10 cellular contexts compared by ENCODE assay signal in the genomic region with DNA sequence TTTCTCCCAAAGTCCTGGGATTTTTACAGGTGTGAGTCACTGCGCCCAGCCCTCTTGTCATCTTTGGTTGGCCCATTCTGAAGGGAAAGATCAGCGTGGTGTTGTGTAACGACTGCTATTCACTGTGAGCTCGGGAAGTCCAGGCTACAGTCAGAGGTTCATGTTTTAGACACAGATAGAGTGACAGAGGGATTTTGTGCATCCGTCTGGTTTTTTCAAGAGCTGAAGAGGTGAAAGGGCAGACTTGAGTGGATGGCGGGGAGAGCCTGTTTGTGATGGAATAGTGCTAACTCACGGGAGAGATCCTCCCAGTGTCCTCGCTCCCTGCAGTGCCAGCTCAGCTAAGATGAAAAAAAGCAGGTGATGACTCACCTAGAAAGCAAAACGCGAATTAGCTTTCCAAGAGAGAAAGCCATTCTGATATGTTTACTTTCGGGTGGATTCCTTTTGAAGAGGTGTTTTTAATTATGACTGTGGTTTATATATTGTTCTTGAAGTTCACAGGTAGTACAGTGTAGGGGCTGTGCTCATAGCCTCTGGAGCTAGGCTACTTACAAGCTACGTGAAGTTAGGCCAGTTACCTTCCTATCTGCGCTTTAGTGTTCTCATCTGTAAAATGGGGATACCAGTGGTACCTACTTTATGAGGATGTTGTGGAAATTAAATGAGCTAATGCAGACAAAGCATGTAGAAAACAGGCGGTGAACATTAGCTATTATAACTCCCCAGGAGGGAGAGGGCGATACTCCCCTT.
DNase-seq lines count a peak whose midpoint lies in the region; ATAC-seq and TF ChIP-seq lines count a peak whose summit lies in the region.
"Had no signal": no experiment of that assay in that cellular context is flagged by ENCODE, and none has a peak within 500 bp of the region (broad histone marks: within the 10 kb centered on the region; RNA-seq: fewer than 3 reads in every experiment).

No MANE protein-coding gene starts in this region.

- no peaks in the 10 kb centered on the region for H3K27me3 ChIP-seq in osteoblast (ENCODE audit: insufficient read depth, low read length)

- TF ChIP-seq CTCF in cardiac fibroblast (IDR thresholded peaks at IDR 0.05; ENCODE audit: low read depth, low read length) (no peak), osteoblast (IDR thresholded peaks at IDR 0.05; ENCODE audit: extremely low read depth, low read depth, low read length) (no peak)

- no peaks in the 10 kb centered on the region for H3K79me2 ChIP-seq in osteoblast (ENCODE audit: insufficient read depth, low read length)

- H3K36me3 ChIP-seq in osteoblast (ENCODE audit: insufficient read depth, low read length): no peaks in the 10 kb centered on the region

- peak overlapping the region; percentile 49 for H2AFZ ChIP-seq in osteoblast (ENCODE audit: low read length)

- H3K4me1 ChIP-seq in osteoblast (ENCODE audit: insufficient read depth, low read length): peaks cover 31% of the 10 kb centered on the region

- H3K4me3 ChIP-seq in cardiac fibroblast (replicated peaks in 1 of 2; ENCODE audit: low read depth in 2 of 2, low read length in 2 of 2) (no peak overlapping the region), osteoblast (ENCODE audit: insufficient read depth, low read length) (no peak overlapping the region)
- H3K4me3 ChIP-seq: GM12878 had no signal

- DNase-seq in HCEC 1CT: peak; percentile 49
- DNase-seq in NCI-H2227 (lab: John Stamatoyannopoulos, UW; ENCODE audit: unreplicated experiment): peak; percentile 92
- DNase-seq in cardiac fibroblast (ENCODE audit: low read depth in 2 of 2): peak; percentile 49 to 93
- DNase-seq in osteoblast (ENCODE audit: insufficient read length, low spot score, missing footprints): peak; percentile 85
- DNase-seq in cerebellar cortex (ENCODE audit: low spot score): no peak
- no peak for DNase-seq in NCI-H1105 (lab: John Stamatoyannopoulos, UW)
- DNase-seq in dedifferentiated amniotic fluid mesenchymal stem cell (ENCODE audit: extremely low spot score): no peak
- DNase-seq: activated CD4-positive, alpha-beta T cell treated with anti-CD3 and anti-CD28 coated beads, Interleukin-2, amount 50 U/mL, for 4 hours had no signal

- no peaks in the 10 kb centered on the region for H4K20me1 ChIP-seq in osteoblast (ENCODE audit: insufficient read depth, low read length)

- no peak for ATAC-seq in GM21447 (IDR thresholded peaks at IDR 0.05; ENCODE audit: unreplicated experiment)

- H3K4me2 ChIP-seq in osteoblast (ENCODE audit: insufficient read depth, low read length): peak overlapping the region; percentile 62

- H3K27ac ChIP-seq in osteoblast (ENCODE audit: low read depth, low read length): peak overlapping the region; percentile 59

- no peaks in the 10 kb centered on the region for H3K9me3 ChIP-seq in osteoblast (ENCODE audit: low read depth, low read length)

Comparison
In these comparisons a context has a peak if more than half of its experiments do, and no peak if none do; other contexts are left out.
1. DNase-seq: peak in HCEC 1CT (single experiment), NCI-H2227 (single experiment), cardiac fibroblast (2 of 2) and osteoblast (single experiment); none in cerebellar cortex (single experiment), NCI-H1105 (single experiment) and dedifferentiated amniotic fluid mesenchymal stem cell (single experiment).